In the genomic region with DNA sequence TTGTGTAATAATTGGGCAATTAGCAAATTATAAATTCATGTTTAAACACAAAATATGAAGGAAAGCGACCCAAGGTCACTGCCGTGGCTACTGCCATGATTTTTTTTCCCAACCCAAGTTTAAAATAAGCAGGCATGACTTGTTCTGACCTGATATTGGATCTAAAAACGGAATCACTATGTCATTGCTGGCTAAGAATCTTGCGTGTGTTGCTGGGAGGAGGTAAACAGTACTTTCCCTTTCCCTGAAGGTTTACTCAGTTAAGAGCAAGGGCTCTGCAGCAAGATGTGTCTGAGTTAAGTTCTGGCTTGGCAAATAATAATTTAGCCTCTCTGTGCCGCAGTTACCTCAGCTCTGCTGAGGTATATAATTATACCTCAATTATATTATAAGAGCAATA, we compare ENCODE assay signal across 12 cellular contexts.
A peak's percentile ranks its signal among the peaks of the same experiment; 100 is the strongest.
DNase-seq lines count a peak whose midpoint lies in the region; ATAC-seq and TF ChIP-seq lines count a peak whose summit lies in the region.
"Had no signal": no experiment of that assay in that cellular context is flagged by ENCODE, and none has a peak within 500 bp of the region (broad histone marks: within the 10 kb centered on the region; RNA-seq: fewer than 3 reads in every experiment).

No MANE protein-coding gene starts in this region.

- dilution Hi-C loops in IMR-90 (cut with HindIII; ENCODE audit: low sequenced_read_pairs, unreplicated experiment) = no loop called here

- WGBS in IMR-90 (ENCODE audit: extremely low coverage in 2 of 2, insufficient read length in 1 of 2), 2 experiments = no CpG with 5 or more reads among the region's 5 CpGs

- no peak overlapping the region for H2BK20ac ChIP-seq in IMR-90 (ENCODE audit: low read depth, low read length)

- in situ Hi-C loops in IMR-90 (cut with MboI; ENCODE audit: low sequenced_read_pairs) (no loop called here), astrocyte of the spinal cord (cut with HindIII; ENCODE audit: low sequenced_read_pairs) (no loop called here)

- no peak overlapping the region for H2BK15ac ChIP-seq in IMR-90 (ENCODE audit: low read depth, low read length)

- H2AK5ac ChIP-seq in IMR-90 (ENCODE audit: low read depth, low read length) = no peak overlapping the region

- H4K20me1 ChIP-seq in IMR-90 (ENCODE audit: insufficient read depth, low read length) = no peaks in the 10 kb centered on the region

- H3K79me1 ChIP-seq in IMR-90 (ENCODE audit: low read depth in 1 of 2, low read length in 2 of 2) = no peaks in the 10 kb centered on the region

- H3K23ac ChIP-seq in IMR-90 (ENCODE audit: low read depth, low read length) = no peak overlapping the region

- no peaks in the 10 kb centered on the region for H3K4me1 ChIP-seq in IMR-90 (ENCODE audit: control insufficient read depth, insufficient read depth, low read length)

- H3K27me3 ChIP-seq in IMR-90 (ENCODE audit: control insufficient read depth, insufficient read depth, low read length) = no peaks in the 10 kb centered on the region

- H3K9me3 ChIP-seq in IMR-90 (ENCODE audit: control insufficient read depth, insufficient read depth, low read length) = no peaks in the 10 kb centered on the region

- H2AFZ ChIP-seq in IMR-90 (replicated peaks; ENCODE audit: low read length, poor library complexity) = no peak overlapping the region

- H3K27ac ChIP-seq in IMR-90 (ENCODE audit: insufficient read depth, low read length) = no peak overlapping the region

- H3K14ac ChIP-seq in IMR-90 (replicated peaks; ENCODE audit: low read depth, low read length) = no peak overlapping the region

- no peak overlapping the region for H3K18ac ChIP-seq in IMR-90 (ENCODE audit: low read depth, low read length)

- H2BK5ac ChIP-seq in IMR-90 (ENCODE audit: low read depth, low read length, poor library complexity, severe bottlenecking) = no peak overlapping the region

- H3K4me3 ChIP-seq in IMR-90 (ENCODE audit: insufficient read depth, low read depth, low read length) = no peak overlapping the region
- H3K4me3 ChIP-seq in astrocyte of the spinal cord (ENCODE audit: low read depth, low read length) = no peak overlapping the region

- no peak for TF ChIP-seq POLR2A in IMR-90 (IDR thresholded peaks at IDR 0.05; ENCODE audit: low read depth, low read length)

- no peak for TF ChIP-seq RAD21 in IMR-90 (IDR thresholded peaks at IDR 0.05; ENCODE audit: low read length)

- H3K36me3 ChIP-seq in IMR-90 (ENCODE audit: control insufficient read depth, insufficient read depth, low read length) = no peaks in the 10 kb centered on the region

- no peak overlapping the region for H4K8ac ChIP-seq in IMR-90 (ENCODE audit: low read depth in 2 of 2, low read length in 2 of 2)

- H3K56ac ChIP-seq in IMR-90 (ENCODE audit: extremely low read depth, insufficient read depth, low read length) = no peak overlapping the region

- no TSS peak for BruUV-seq in IMR-90 (replicated peaks; lab: Mats Ljungman, UMichigan)

- no peak overlapping the region for H4K91ac ChIP-seq in IMR-90 (ENCODE audit: insufficient read depth, low read depth, low read length)

- H4K5ac ChIP-seq in IMR-90 (ENCODE audit: low read depth, low read length) = no peak overlapping the region

- POLR2A ChIA-PET in IMR-90 (lab: Charles Lee; ENCODE audit: unreplicated experiment) = no interaction called here

- H2BK120ac ChIP-seq in IMR-90 (ENCODE audit: low read depth, low read length) = no peak overlapping the region

- no peaks in the 10 kb centered on the region for H3K9me1 ChIP-seq in IMR-90 (ENCODE audit: insufficient read depth, low read length)

- ATAC-seq in IMR-90 (ENCODE audit: low read depth) (no peak), left cardiac atrium (peak; percentile 89 to 90), HG03097 (IDR thresholded peaks at IDR 0.05; ENCODE audit: low FRiP score, unreplicated experiment) (no peak), HG02870 (IDR thresholded peaks at IDR 0.05; ENCODE audit: unreplicated experiment) (no peak)

- no peak overlapping the region for H2AK9ac ChIP-seq in IMR-90 (replicated peaks; ENCODE audit: low read depth, low read length, poor library complexity)

- intact Hi-C loops in IMR-90 (cut with micrococcal nuclease) (no loop called here), left cardiac atrium (cut with DNase I) (loop anchor here in 1 of 2 donors (5.0 kb wide), 2 partner anchors 117 to 197 kb away; no protein-coding TSS in a partner anchor)

- no peak for TF ChIP-seq CTCF in IMR-90 (conservative IDR thresholded peaks at IDR 0.05; ENCODE audit: low read depth, low read length)
- TF ChIP-seq CTCF in astrocyte of the spinal cord (IDR thresholded peaks at IDR 0.05; ENCODE audit: low read depth, low read length) = no peak

- CTCF ChIA-PET in IMR-90 (lab: Yijun Ruan, JAX) = interaction anchor here (1.5 kb wide), 1 partner anchor 13 kb away, joined by 6 read pairs; no protein-coding TSS in a partner anchor

- DNase-seq in IMR-90 (peak; percentile 17), astrocyte of the spinal cord (ENCODE audit: low read depth, low spot score) (peak; percentile 31), left cardiac atrium (no peak), retina (peak; percentile 28), GM19238 (ENCODE audit: insufficient read length, low spot score) (no peak), NCI-H2107 treated with DMSO at 0.1 percent for 48 hours (lab: John Stamatoyannopoulos, UW; ENCODE audit: unreplicated experiment) (no peak)
- DNase-seq: activated CD4-positive, alpha-beta T cell treated with anti-CD3 and anti-CD28 coated beads, Interleukin-2, amount 50 U/mL, for 1 hour; DMS 273 treated with DMSO at 0.1 percent for 48 hours; islet precursor cell; stimulated activated CD8-positive, alpha-beta memory T cell treated with anti-CD3 and anti-CD28 coated beads, Interleukin-4, amount 100 ng/mL, for 48 hours had no signal

- H3K4ac ChIP-seq in IMR-90 (ENCODE audit: low read depth, low read length) = no peak overlapping the region

- no peak overlapping the region for H3K4me2 ChIP-seq in IMR-90 (ENCODE audit: low read depth, low read length)

- H3K9ac ChIP-seq in IMR-90 (ENCODE audit: low read depth, low read length) = no peak overlapping the region

TF ChIP-seq in IMR-90, 13 proteins besides CTCF, POLR2A, EP300 and RAD21:
- TF ChIP-seq CEBPB (IDR thresholded peaks at IDR 0.05; ENCODE audit: low read depth, low read length) (no peak), RCOR1 (IDR thresholded peaks at IDR 0.05; ENCODE audit: insufficient replicate concordance, low read length) (no peak), MAZ (IDR thresholded peaks at IDR 0.05; ENCODE audit: borderline replicate concordance, low read depth, low read length) (no peak), RFX5 (IDR thresholded peaks at IDR 0.05; ENCODE audit: low read depth, low read length) (no peak), MXI1 (IDR thresholded peaks at IDR 0.05; ENCODE audit: borderline replicate concordance, low read depth, low read length) (no peak), MAFK (IDR thresholded peaks at IDR 0.05; ENCODE audit: low read depth, low read length) (no peak), CHD1 (IDR thresholded peaks at IDR 0.05; ENCODE audit: low read depth, low read length) (no peak), NFE2L2 (IDR thresholded peaks at IDR 0.05; ENCODE audit: low read depth, low read length) (no peak), SMC3 (IDR thresholded peaks at IDR 0.05; ENCODE audit: low read depth, low read length) (no peak), FOS (IDR thresholded peaks at IDR 0.05; ENCODE audit: low read depth, low read length) (no peak), BHLHE40 (IDR thresholded peaks at IDR 0.05; ENCODE audit: low read depth, low read length) (no peak)
- TF ChIP-seq, protein P1, sequence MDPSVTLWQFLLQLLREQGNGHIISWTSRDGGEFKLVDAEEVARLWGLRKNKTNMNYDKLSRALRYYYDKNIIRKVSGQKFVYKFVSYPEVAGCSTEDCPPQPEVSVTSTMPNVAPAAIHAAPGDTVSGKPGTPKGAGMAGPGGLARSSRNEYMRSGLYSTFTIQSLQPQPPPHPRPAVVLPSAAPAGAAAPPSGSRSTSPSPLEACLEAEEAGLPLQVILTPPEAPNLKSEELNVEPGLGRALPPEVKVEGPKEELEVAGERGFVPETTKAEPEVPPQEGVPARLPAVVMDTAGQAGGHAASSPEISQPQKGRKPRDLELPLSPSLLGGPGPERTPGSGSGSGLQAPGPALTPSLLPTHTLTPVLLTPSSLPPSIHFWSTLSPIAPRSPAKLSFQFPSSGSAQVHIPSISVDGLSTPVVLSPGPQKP (IDR thresholded peaks at IDR 0.05; ENCODE audit: borderline replicate concordance, low read depth, low read length) = no peak
- TF ChIP-seq, protein P2, sequence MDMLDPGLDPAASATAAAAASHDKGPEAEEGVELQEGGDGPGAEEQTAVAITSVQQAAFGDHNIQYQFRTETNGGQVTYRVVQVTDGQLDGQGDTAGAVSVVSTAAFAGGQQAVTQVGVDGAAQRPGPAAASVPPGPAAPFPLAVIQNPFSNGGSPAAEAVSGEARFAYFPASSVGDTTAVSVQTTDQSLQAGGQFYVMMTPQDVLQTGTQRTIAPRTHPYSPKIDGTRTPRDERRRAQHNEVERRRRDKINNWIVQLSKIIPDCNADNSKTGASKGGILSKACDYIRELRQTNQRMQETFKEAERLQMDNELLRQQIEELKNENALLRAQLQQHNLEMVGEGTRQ (IDR thresholded peaks at IDR 0.05; ENCODE audit: low read depth, low read length) = no peak

Comparison
In these comparisons a context has a peak if more than half of its experiments do, and no peak if none do; other contexts are left out.
1. ATAC-seq: peak in left cardiac atrium (2 of 2); none in IMR-90 (single experiment), HG03097 (single experiment) and HG02870 (single experiment).
2. DNase-seq: peak in IMR-90 (single experiment), astrocyte of the spinal cord (single experiment) and retina (single experiment); none in left cardiac atrium (single experiment), GM19238 (single experiment) and NCI-H2107 treated with DMSO at 0.1 percent for 48 hours (single experiment).